ENCODE assay signal across 3 cellular contexts in the genomic region with DNA sequence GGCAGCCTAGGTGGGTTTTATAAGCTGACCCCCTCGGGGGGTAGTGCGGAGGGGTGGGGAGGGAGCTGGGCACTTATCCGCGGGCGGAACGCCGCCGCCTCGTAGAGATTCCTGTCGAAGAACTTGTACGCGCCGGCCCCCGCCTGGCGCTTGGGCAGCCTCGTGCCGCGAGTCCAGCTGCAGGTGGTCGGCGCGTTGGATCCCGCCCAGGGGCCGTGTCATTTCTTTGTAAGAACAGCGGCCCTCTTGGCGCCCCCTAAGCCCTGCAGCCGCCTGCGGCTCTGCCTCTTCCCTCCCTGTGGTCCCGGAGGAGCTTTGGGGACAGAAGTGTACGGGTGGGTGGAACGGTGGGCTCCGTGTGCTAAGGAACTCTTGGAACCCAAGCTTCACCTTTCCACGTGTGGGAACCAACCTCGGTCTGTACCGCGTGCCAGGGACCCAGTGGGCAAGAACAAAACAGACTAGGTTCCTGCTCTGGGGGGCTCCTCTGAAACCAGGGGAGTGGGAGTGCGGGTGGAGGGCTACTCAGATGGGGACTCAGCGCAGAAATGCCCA.
TF ChIP-seq lines count a peak whose summit lies in the region.

No MANE protein-coding gene starts in this region.

TF ChIP-seq in SK-N-SH, 30 proteins besides CTCF, POLR2A, EP300 and RAD21:
- TF ChIP-seq NFIC (IDR thresholded peaks at IDR 0.05; ENCODE audit: borderline replicate concordance) (no peak), SMC3 (IDR thresholded peaks at IDR 0.05; ENCODE audit: low read depth, low read length) (no peak), FOXJ3 (CRISPR knock-in tag; IDR thresholded peaks at IDR 0.05) (no peak), MXI1 (IDR thresholded peaks at IDR 0.05; ENCODE audit: low read depth, low read length) (no peak)
- TF ChIP-seq, protein P1, sequence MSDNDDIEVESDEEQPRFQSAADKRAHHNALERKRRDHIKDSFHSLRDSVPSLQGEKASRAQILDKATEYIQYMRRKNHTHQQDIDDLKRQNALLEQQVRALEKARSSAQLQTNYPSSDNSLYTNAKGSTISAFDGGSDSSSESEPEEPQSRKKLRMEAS (IDR thresholded peaks at IDR 0.05; ENCODE audit: low read depth), result peak; percentile 65
- TF ChIP-seq, protein P2, sequence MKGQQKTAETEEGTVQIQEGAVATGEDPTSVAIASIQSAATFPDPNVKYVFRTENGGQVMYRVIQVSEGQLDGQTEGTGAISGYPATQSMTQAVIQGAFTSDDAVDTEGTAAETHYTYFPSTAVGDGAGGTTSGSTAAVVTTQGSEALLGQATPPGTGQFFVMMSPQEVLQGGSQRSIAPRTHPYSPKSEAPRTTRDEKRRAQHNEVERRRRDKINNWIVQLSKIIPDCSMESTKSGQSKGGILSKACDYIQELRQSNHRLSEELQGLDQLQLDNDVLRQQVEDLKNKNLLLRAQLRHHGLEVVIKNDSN (IDR thresholded peaks at IDR 0.05; ENCODE audit: borderline replicate concordance, low read depth), result no peak

TF ChIP-seq in SK-N-SH treated with all-trans-retinoic acid at 6 μM for 48 hours, 23 proteins besides CTCF, POLR2A, EP300 and RAD21:
- TF ChIP-seq ZNF565 (CRISPR knock-in tag; conservative IDR thresholded peaks at IDR 0.05; ENCODE audit: low read depth), result no peak
- TF ChIP-seq, protein P3, sequence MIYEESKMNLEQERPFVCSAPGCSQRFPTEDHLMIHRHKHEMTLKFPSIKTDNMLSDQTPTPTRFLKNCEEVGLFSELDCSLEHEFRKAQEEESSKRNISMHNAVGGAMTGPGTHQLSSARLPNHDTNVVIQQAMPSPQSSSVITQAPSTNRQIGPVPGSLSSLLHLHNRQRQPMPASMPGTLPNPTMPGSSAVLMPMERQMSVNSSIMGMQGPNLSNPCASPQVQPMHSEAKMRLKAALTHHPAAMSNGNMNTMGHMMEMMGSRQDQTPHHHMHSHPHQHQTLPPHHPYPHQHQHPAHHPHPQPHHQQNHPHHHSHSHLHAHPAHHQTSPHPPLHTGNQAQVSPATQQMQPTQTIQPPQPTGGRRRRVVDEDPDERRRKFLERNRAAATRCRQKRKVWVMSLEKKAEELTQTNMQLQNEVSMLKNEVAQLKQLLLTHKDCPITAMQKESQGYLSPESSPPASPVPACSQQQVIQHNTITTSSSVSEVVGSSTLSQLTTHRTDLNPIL (CRISPR knock-in tag; IDR thresholded peaks at IDR 0.05; ENCODE audit: low read depth), result no peak
- no peak for TF ChIP-seq CSDC2 (CRISPR knock-in tag; IDR thresholded peaks at IDR 0.05)
- TF ChIP-seq GLIS3 (CRISPR knock-in tag; IDR thresholded peaks at IDR 0.05), result no peak
- TF ChIP-seq PPARA (CRISPR knock-in tag; IDR thresholded peaks at IDR 0.05; ENCODE audit: borderline replicate concordance), result no peak
- no peak for TF ChIP-seq OSR1 (CRISPR knock-in tag; IDR thresholded peaks at IDR 0.05)
- no peak for TF ChIP-seq ZNF70 (CRISPR knock-in tag; IDR thresholded peaks at IDR 0.05)
- no peak for TF ChIP-seq ESRRG (CRISPR knock-in tag; IDR thresholded peaks at IDR 0.05)
- TF ChIP-seq, protein P4, sequence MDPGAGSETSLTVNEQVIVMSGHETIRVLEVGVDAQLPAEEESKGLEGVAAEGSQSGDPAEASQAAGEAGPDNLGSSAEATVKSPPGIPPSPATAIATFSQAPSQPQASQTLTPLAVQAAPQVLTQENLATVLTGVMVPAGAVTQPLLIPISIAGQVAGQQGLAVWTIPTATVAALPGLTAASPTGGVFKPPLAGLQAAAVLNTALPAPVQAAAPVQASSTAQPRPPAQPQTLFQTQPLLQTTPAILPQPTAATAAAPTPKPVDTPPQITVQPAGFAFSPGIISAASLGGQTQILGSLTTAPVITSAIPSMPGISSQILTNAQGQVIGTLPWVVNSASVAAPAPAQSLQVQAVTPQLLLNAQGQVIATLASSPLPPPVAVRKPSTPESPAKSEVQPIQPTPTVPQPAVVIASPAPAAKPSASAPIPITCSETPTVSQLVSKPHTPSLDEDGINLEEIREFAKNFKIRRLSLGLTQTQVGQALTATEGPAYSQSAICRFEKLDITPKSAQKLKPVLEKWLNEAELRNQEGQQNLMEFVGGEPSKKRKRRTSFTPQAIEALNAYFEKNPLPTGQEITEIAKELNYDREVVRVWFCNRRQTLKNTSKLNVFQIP (CRISPR knock-in tag; IDR thresholded peaks at IDR 0.05; ENCODE audit: borderline replicate concordance, low read depth), result no peak
- TF ChIP-seq, protein P5, sequence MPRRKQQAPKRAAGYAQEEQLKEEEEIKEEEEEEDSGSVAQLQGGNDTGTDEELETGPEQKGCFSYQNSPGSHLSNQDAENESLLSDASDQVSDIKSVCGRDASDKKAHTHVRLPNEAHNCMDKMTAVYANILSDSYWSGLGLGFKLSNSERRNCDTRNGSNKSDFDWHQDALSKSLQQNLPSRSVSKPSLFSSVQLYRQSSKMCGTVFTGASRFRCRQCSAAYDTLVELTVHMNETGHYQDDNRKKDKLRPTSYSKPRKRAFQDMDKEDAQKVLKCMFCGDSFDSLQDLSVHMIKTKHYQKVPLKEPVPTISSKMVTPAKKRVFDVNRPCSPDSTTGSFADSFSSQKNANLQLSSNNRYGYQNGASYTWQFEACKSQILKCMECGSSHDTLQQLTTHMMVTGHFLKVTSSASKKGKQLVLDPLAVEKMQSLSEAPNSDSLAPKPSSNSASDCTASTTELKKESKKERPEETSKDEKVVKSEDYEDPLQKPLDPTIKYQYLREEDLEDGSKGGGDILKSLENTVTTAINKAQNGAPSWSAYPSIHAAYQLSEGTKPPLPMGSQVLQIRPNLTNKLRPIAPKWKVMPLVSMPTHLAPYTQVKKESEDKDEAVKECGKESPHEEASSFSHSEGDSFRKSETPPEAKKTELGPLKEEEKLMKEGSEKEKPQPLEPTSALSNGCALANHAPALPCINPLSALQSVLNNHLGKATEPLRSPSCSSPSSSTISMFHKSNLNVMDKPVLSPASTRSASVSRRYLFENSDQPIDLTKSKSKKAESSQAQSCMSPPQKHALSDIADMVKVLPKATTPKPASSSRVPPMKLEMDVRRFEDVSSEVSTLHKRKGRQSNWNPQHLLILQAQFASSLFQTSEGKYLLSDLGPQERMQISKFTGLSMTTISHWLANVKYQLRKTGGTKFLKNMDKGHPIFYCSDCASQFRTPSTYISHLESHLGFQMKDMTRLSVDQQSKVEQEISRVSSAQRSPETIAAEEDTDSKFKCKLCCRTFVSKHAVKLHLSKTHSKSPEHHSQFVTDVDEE (CRISPR knock-in tag; IDR thresholded peaks at IDR 0.05), result no peak
- no peak for TF ChIP-seq ZC3H10 (CRISPR knock-in tag; IDR thresholded peaks at IDR 0.05)
- no peak for TF ChIP-seq BACH2 (CRISPR knock-in tag; IDR thresholded peaks at IDR 0.05; ENCODE audit: borderline replicate concordance)
- TF ChIP-seq ZFP3 (CRISPR knock-in tag; IDR thresholded peaks at IDR 0.05), result no peak
- TF ChIP-seq TCF4 (CRISPR knock-in tag; IDR thresholded peaks at IDR 0.05; ENCODE audit: borderline replicate concordance), result no peak
- no peak for TF ChIP-seq RARB (CRISPR knock-in tag; IDR thresholded peaks at IDR 0.05)
- no peak for TF ChIP-seq ARNTL (CRISPR knock-in tag; IDR thresholded peaks at IDR 0.05; ENCODE audit: borderline replicate concordance, low read depth)
- TF ChIP-seq, protein P6, sequence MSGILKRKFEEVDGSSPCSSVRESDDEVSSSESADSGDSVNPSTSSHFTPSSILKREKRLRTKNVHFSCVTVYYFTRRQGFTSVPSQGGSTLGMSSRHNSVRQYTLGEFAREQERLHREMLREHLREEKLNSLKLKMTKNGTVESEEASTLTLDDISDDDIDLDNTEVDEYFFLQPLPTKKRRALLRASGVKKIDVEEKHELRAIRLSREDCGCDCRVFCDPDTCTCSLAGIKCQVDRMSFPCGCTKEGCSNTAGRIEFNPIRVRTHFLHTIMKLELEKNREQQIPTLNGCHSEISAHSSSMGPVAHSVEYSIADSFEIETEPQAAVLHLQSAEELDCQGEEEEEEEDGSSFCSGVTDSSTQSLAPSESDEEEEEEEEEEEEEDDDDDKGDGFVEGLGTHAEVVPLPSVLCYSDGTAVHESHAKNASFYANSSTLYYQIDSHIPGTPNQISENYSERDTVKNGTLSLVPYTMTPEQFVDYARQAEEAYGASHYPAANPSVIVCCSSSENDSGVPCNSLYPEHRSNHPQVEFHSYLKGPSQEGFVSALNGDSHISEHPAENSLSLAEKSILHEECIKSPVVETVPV (CRISPR knock-in tag; IDR thresholded peaks at IDR 0.05), result no peak
- TF ChIP-seq ZNF8 (CRISPR knock-in tag; IDR thresholded peaks at IDR 0.05), result no peak
- TF ChIP-seq ZFP30 (CRISPR knock-in tag; IDR thresholded peaks at IDR 0.05), result no peak

TF ChIP-seq in HepG2, 621 proteins besides CTCF, POLR2A, EP300 and RAD21:
- 0 out of 2 replicates have a peak, but pooled peaks have one; percentile 9 for TF ChIP-seq ZNF543 (CRISPR knock-in tag; IDR thresholded peaks at IDR 0.05)
- TF ChIP-seq, protein P7, sequence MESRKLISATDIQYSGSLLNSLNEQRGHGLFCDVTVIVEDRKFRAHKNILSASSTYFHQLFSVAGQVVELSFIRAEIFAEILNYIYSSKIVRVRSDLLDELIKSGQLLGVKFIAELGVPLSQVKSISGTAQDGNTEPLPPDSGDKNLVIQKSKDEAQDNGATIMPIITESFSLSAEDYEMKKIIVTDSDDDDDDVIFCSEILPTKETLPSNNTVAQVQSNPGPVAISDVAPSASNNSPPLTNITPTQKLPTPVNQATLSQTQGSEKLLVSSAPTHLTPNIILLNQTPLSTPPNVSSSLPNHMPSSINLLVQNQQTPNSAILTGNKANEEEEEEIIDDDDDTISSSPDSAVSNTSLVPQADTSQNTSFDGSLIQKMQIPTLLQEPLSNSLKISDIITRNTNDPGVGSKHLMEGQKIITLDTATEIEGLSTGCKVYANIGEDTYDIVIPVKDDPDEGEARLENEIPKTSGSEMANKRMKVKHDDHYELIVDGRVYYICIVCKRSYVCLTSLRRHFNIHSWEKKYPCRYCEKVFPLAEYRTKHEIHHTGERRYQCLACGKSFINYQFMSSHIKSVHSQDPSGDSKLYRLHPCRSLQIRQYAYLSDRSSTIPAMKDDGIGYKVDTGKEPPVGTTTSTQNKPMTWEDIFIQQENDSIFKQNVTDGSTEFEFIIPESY (CRISPR knock-in tag; IDR thresholded peaks at IDR 0.05), result peak; percentile 68
- TF ChIP-seq, protein P8, sequence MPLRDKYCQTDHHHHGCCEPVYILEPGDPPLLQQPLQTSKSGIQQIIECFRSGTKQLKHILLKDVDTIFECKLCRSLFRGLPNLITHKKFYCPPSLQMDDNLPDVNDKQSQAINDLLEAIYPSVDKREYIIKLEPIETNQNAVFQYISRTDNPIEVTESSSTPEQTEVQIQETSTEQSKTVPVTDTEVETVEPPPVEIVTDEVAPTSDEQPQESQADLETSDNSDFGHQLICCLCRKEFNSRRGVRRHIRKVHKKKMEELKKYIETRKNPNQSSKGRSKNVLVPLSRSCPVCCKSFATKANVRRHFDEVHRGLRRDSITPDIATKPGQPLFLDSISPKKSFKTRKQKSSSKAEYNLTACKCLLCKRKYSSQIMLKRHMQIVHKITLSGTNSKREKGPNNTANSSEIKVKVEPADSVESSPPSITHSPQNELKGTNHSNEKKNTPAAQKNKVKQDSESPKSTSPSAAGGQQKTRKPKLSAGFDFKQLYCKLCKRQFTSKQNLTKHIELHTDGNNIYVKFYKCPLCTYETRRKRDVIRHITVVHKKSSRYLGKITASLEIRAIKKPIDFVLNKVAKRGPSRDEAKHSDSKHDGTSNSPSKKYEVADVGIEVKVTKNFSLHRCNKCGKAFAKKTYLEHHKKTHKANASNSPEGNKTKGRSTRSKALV (CRISPR knock-in tag; IDR thresholded peaks at IDR 0.05), result peak; percentile 11; the same call in 1 of the 2 replicates
- no peak for TF ChIP-seq ONECUT2 (CRISPR knock-in tag; IDR thresholded peaks at IDR 0.05)
- TF ChIP-seq, protein P9, sequence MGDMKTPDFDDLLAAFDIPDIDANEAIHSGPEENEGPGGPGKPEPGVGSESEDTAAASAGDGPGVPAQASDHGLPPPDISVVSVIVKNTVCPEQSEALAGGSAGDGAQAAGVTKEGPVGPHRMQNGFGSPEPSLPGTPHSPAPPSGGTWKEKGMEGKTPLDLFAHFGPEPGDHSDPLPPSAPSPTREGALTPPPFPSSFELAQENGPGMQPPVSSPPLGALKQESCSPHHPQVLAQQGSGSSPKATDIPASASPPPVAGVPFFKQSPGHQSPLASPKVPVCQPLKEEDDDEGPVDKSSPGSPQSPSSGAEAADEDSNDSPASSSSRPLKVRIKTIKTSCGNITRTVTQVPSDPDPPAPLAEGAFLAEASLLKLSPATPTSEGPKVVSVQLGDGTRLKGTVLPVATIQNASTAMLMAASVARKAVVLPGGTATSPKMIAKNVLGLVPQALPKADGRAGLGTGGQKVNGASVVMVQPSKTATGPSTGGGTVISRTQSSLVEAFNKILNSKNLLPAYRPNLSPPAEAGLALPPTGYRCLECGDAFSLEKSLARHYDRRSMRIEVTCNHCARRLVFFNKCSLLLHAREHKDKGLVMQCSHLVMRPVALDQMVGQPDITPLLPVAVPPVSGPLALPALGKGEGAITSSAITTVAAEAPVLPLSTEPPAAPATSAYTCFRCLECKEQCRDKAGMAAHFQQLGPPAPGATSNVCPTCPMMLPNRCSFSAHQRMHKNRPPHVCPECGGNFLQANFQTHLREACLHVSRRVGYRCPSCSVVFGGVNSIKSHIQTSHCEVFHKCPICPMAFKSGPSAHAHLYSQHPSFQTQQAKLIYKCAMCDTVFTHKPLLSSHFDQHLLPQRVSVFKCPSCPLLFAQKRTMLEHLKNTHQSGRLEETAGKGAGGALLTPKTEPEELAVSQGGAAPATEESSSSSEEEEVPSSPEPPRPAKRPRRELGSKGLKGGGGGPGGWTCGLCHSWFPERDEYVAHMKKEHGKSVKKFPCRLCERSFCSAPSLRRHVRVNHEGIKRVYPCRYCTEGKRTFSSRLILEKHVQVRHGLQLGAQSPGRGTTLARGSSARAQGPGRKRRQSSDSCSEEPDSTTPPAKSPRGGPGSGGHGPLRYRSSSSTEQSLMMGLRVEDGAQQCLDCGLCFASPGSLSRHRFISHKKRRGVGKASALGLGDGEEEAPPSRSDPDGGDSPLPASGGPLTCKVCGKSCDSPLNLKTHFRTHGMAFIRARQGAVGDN (CRISPR knock-in tag; IDR thresholded peaks at IDR 0.05), result peak; percentile 31
- 0 out of 2 replicates have a peak, but pooled peaks have one; percentile 10 for TF ChIP-seq HOXA3 (CRISPR knock-in tag; IDR thresholded peaks at IDR 0.05)
